ENCODE assay signal across 12 cellular contexts in genomic region chr4:101155859-101156430, GRCh38.
A peak's percentile ranks its signal among the peaks of the same experiment; 100 is the strongest.
DNase-seq lines count a peak whose midpoint lies in the region; ATAC-seq and TF ChIP-seq lines count a peak whose summit lies in the region.
"Had no signal": no experiment of that assay in that cellular context is flagged by ENCODE, and none has a peak within 500 bp of the region (broad histone marks: within the 10 kb centered on the region; RNA-seq: fewer than 3 reads in every experiment).

No MANE protein-coding gene starts in this region.

- no peaks in the 10 kb centered on the region for H3K79me2 ChIP-seq in GM23338 (replicated peaks; ENCODE audit: insufficient read depth)

- ATAC-seq in GM23338: peak; percentile 35; the same call in 2 of the 3 replicates
- ATAC-seq in activated T-cell treated with anti-CD3 and anti-CD28 coated beads, Interleukin-2, amount 50 U/mL, for 72 hours (replicated peaks in 1 of 2): peak; percentile 96 to 97
- no peak for ATAC-seq in memory B cell (ENCODE audit: low read depth)
- ATAC-seq in HG03520 (IDR thresholded peaks at IDR 0.05; ENCODE audit: unreplicated experiment): no peak
- ATAC-seq: right lobe of liver had no signal

- DNase-seq in Calu3 (no peak), GM23338 (ENCODE audit: low spot score) (no peak), memory B cell (ENCODE audit: low spot score in 2 of 2) (no peak), brain microvascular endothelial cell (no peak), NCI-H1105 treated with DMSO at 0.1 percent for 48 hours (lab: John Stamatoyannopoulos, UW) (no peak), ecto neural progenitor cell (ENCODE audit: low spot score) (no peak)
- peak; percentile 25 to 50 for DNase-seq in activated T-cell treated with anti-CD3 and anti-CD28 coated beads, Interleukin-2, amount 50 U/mL, for 72 hours
- DNase-seq: NCI-H1092 treated with DMSO at 0.1 percent for 48 hours, right lobe of liver had no signal

- H2AFZ ChIP-seq in GM23338: no peak overlapping the region

- peaks cover 28% of the 10 kb centered on the region; the same call in 1 of the 2 replicates for H3K4me1 ChIP-seq in GM23338 (ENCODE audit: insufficient read depth)
- H3K4me1 ChIP-seq: right lobe of liver had no signal

- H3K4me3 ChIP-seq in GM23338 (no peak overlapping the region), brain microvascular endothelial cell (ENCODE audit: low read depth, low read length) (no peak overlapping the region)
- H3K4me3 ChIP-seq: right lobe of liver, tibial nerve had no signal

- no peaks in the 10 kb centered on the region for H3K9me2 ChIP-seq in GM23338 (ENCODE audit: insufficient read depth)

- H3K36me3 Mint-ChIP-seq in Calu3 (ENCODE audit: insufficient read depth, unreplicated experiment) (no peaks in the 10 kb centered on the region), GM23338 (ENCODE audit: low read depth) (no peaks in the 10 kb centered on the region), memory B cell (peaks cover 11% of the 10 kb centered on the region)
- no peaks in the 10 kb centered on the region for H3K36me3 Mint-ChIP-seq in activated T-cell treated with anti-CD3 and anti-CD28 coated beads, Interleukin-2, amount 50 U/mL, for 72 hours (ENCODE audit: insufficient read depth in 2 of 2)

- CTCF ChIA-PET in Calu3 (lab: Charles Lee): interaction anchor here (0.5 kb wide), 1 partner anchor 776 kb away, joined by 3 read pairs; no protein-coding TSS in a partner anchor

- H3K36me3 ChIP-seq in GM23338 (ENCODE audit: insufficient read depth): no peaks in the 10 kb centered on the region
- H3K36me3 ChIP-seq in brain microvascular endothelial cell (replicated peaks): no peaks in the 10 kb centered on the region
- H3K36me3 ChIP-seq: right lobe of liver, tibial nerve had no signal

- H3K4me2 ChIP-seq in GM23338: no peak overlapping the region

- in situ Hi-C loops in brain microvascular endothelial cell (cut with HindIII; ENCODE audit: low pct_ligation_motif_present, low sequenced_read_pairs): no loop called here

- no peaks in the 10 kb centered on the region for H3K27me3 Mint-ChIP-seq in Calu3 (ENCODE audit: unreplicated experiment)
- H3K27me3 Mint-ChIP-seq in GM23338 (ENCODE audit: insufficient read depth, low read depth, poor library complexity): peaks cover 2% of the 10 kb centered on the region
- H3K27me3 Mint-ChIP-seq in activated T-cell treated with anti-CD3 and anti-CD28 coated beads, Interleukin-2, amount 50 U/mL, for 72 hours (ENCODE audit: low read depth): no peaks in the 10 kb centered on the region
- no peaks in the 10 kb centered on the region for H3K27me3 Mint-ChIP-seq in memory B cell
- H3K27me3 Mint-ChIP-seq: IgD-negative memory B cell had no signal

- no peaks in the 10 kb centered on the region for H4K20me1 ChIP-seq in GM23338 (replicated peaks; ENCODE audit: insufficient read depth)

- intact Hi-C loops in Calu3 (cut with micrococcal nuclease; ENCODE audit: unreplicated experiment): no loop called here

- no TSS peak for BruUV-seq in Calu3 (replicated peaks; lab: Mats Ljungman, UMichigan)

- no peaks in the 10 kb centered on the region for H3K9me3 Mint-ChIP-seq in Calu3 (ENCODE audit: low read depth, unreplicated experiment)
- no peaks in the 10 kb centered on the region for H3K9me3 Mint-ChIP-seq in GM23338
- H3K9me3 Mint-ChIP-seq in activated T-cell treated with anti-CD3 and anti-CD28 coated beads, Interleukin-2, amount 50 U/mL, for 72 hours: no peaks in the 10 kb centered on the region
- H3K9me3 Mint-ChIP-seq in memory B cell: no peaks in the 10 kb centered on the region
- H3K9me3 Mint-ChIP-seq: IgD-negative memory B cell had no signal

- H3K4me3 Mint-ChIP-seq in Calu3 (ENCODE audit: low read depth, unreplicated experiment) (no peak overlapping the region), GM23338 (no peak overlapping the region), memory B cell (no peak overlapping the region)
- peak overlapping the region; percentile 66 to 78 for H3K4me3 Mint-ChIP-seq in activated T-cell treated with anti-CD3 and anti-CD28 coated beads, Interleukin-2, amount 50 U/mL, for 72 hours

- H3K4me1 Mint-ChIP-seq in Calu3 (ENCODE audit: low read depth, unreplicated experiment) (peaks cover 30% of the 10 kb centered on the region), GM23338 (peaks cover 54% of the 10 kb centered on the region), memory B cell (peaks cover 42% of the 10 kb centered on the region)
- H3K4me1 Mint-ChIP-seq in activated T-cell treated with anti-CD3 and anti-CD28 coated beads, Interleukin-2, amount 50 U/mL, for 72 hours (ENCODE audit: low read depth): peaks cover 46% of the 10 kb centered on the region

- no peaks in the 10 kb centered on the region for H3F3A ChIP-seq in GM23338 (replicated peaks; ENCODE audit: low read depth)

- H3K27me3 ChIP-seq in GM23338 (ENCODE audit: insufficient read depth): no peaks in the 10 kb centered on the region
- H3K27me3 ChIP-seq in brain microvascular endothelial cell (replicated peaks): no peaks in the 10 kb centered on the region
- H3K27me3 ChIP-seq: right lobe of liver, tibial nerve had no signal

- TF ChIP-seq CTCF in Calu3 (IDR thresholded peaks at IDR 0.05; ENCODE audit: unreplicated experiment) (no peak), GM23338 (conservative IDR thresholded peaks at IDR 0.05; ENCODE audit: low read depth in 2 of 2) (no peak), brain microvascular endothelial cell (IDR thresholded peaks at IDR 0.05; ENCODE audit: low read depth, low read length, missing control alignments) (no peak)

- H3K27ac Mint-ChIP-seq in Calu3 (ENCODE audit: unreplicated experiment): peak overlapping the region; percentile 84
- H3K27ac Mint-ChIP-seq in GM23338: peak overlapping the region; percentile 89
- H3K27ac Mint-ChIP-seq in activated T-cell treated with anti-CD3 and anti-CD28 coated beads, Interleukin-2, amount 50 U/mL, for 72 hours: peak overlapping the region; percentile 71
- peak overlapping the region; percentile 86 for H3K27ac Mint-ChIP-seq in memory B cell

- no peak overlapping the region for H3K27ac ChIP-seq in GM23338 (ENCODE audit: low read depth)
- no peak overlapping the region for H3K27ac ChIP-seq in brain microvascular endothelial cell
- H3K27ac ChIP-seq: right lobe of liver had no signal

TF ChIP-seq in GM23338, 12 proteins besides CTCF, POLR2A, EP300 and RAD21:
- TF ChIP-seq REST (IDR thresholded peaks at IDR 0.05; ENCODE audit: unreplicated experiment): no peak
- TF ChIP-seq STAT1 (IDR thresholded peaks at IDR 0.05; ENCODE audit: unreplicated experiment): no peak
- TF ChIP-seq POLR2AphosphoS5 (IDR thresholded peaks at IDR 0.05; ENCODE audit: low read depth): no peak
- TF ChIP-seq CREB1 (CRISPR knock-in tag; IDR thresholded peaks at IDR 0.05; ENCODE audit: low read depth): no peak
- TF ChIP-seq NANOG (IDR thresholded peaks at IDR 0.05; ENCODE audit: borderline replicate concordance): no peak
- TF ChIP-seq, protein P1, sequence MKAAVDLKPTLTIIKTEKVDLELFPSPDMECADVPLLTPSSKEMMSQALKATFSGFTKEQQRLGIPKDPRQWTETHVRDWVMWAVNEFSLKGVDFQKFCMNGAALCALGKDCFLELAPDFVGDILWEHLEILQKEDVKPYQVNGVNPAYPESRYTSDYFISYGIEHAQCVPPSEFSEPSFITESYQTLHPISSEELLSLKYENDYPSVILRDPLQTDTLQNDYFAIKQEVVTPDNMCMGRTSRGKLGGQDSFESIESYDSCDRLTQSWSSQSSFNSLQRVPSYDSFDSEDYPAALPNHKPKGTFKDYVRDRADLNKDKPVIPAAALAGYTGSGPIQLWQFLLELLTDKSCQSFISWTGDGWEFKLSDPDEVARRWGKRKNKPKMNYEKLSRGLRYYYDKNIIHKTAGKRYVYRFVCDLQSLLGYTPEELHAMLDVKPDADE (IDR thresholded peaks at IDR 0.05): no peak
- TF ChIP-seq ZNF114 (CRISPR knock-in tag; IDR thresholded peaks at IDR 0.05): no peak
- no peak for TF ChIP-seq JUNB (IDR thresholded peaks at IDR 0.05; ENCODE audit: unreplicated experiment)

Comparison
In these comparisons a context has a peak if more than half of its experiments do, and no peak if none do; other contexts are left out.
1. DNase-seq: peak in activated T-cell treated with anti-CD3 and anti-CD28 coated beads, Interleukin-2, amount 50 U/mL, for 72 hours (2 of 2); none in Calu3 (single experiment), GM23338 (single experiment), memory B cell (0 of 2), brain microvascular endothelial cell (single experiment), NCI-H1105 treated with DMSO at 0.1 percent for 48 hours (single experiment) and ecto neural progenitor cell (single experiment).
2. H3K4me3 Mint-ChIP-seq: peak in activated T-cell treated with anti-CD3 and anti-CD28 coated beads, Interleukin-2, amount 50 U/mL, for 72 hours (2 of 2); none in Calu3 (single experiment), GM23338 (single experiment) and memory B cell (single experiment).
3. ATAC-seq: peak in GM23338 (single experiment) and activated T-cell treated with anti-CD3 and anti-CD28 coated beads, Interleukin-2, amount 50 U/mL, for 72 hours (2 of 2); none in memory B cell (single experiment) and HG03520 (single experiment).
4. Peak in every context shown above with its lines, with median percentiles within 50 percentile points of each other: H3K27ac Mint-ChIP-seq.